Comparison of ENCODE assay signal across 9 cellular contexts in the genomic region with DNA sequence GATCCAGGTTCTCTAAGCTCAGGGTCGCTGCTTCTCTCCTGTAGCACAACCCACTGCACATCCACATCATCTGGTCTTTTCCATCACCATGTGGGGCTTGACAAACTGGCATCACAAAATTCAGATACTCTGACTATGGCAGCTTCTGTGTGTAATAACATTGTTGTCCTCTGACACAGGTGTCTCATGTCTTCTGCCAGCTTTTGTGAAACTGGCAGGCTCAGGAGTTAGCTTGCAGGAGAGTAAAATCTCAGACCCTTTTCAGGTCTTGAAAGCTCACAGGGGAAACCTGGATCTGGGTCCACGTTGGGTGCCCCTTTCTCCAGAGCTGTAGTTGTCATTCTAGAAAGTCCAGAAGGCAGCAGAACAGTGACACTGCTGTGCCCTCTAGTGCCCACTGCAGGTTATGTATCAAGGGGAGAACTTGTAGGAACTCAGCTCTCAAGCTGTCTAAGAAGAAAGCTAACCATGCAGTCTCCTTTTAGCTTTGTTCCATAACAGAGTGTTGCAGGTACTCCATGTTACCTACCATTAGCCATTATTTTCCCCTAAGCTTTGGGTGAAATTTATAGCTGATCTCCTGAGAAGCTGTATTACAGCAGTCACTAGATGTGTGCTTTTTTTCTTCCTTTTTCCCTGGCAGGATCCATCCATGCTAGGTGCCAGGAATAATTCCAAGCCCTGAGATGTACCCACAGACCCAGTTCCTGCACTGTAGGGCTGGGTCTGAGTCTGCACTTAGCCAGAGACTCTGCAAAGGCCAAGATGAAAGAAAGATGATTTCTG.
DNase-seq lines count a peak whose midpoint lies in the region; ATAC-seq and TF ChIP-seq lines count a peak whose summit lies in the region.
"Had no signal": no experiment of that assay in that cellular context is flagged by ENCODE, and none has a peak within 500 bp of the region (broad histone marks: within the 10 kb centered on the region; RNA-seq: fewer than 3 reads in every experiment).

No MANE protein-coding gene starts in this region.

- H3K9me2 ChIP-seq in HCT116 (ENCODE audit: insufficient read depth) (no peaks in the 10 kb centered on the region), OCI-LY7 (ENCODE audit: insufficient read depth, low read length) (no peaks in the 10 kb centered on the region), GM23338 (ENCODE audit: insufficient read depth) (no peaks in the 10 kb centered on the region)

- no peak for TF ChIP-seq POLR2A in HCT116 (IDR thresholded peaks at IDR 0.05; ENCODE audit: borderline replicate concordance, extremely low read depth, insufficient read depth, insufficient read length)
- TF ChIP-seq POLR2A in GM18505 (IDR thresholded peaks at IDR 0.05; ENCODE audit: borderline replicate concordance, extremely low read depth, insufficient read depth, insufficient read length), result no peak
- no peak for TF ChIP-seq POLR2A in spleen (IDR thresholded peaks at IDR 0.05)

- H3K9me3 Mint-ChIP-seq in GM23338, result peaks cover 92% of the 10 kb centered on the region

- TF ChIP-seq CTCF in HCT116 (IDR thresholded peaks at IDR 0.05 in 2 of 3, conservative IDR thresholded peaks at IDR 0.05 in 1 of 3; ENCODE audit: borderline replicate concordance in 1 of 3, insufficient read depth in 1 of 3, low read depth in 2 of 3, low read length in 2 of 3) (peak in 2 of 3 experiments; percentile 69 to 73; a peak in 4 of 6 replicates), OCI-LY7 (conservative IDR thresholded peaks at IDR 0.05; ENCODE audit: low read length) (peak; percentile 81), left ventricle myocardium inferior (IDR thresholded peaks at IDR 0.05; ENCODE audit: borderline replicate concordance) (peak; percentile 71), GM23338 (conservative IDR thresholded peaks at IDR 0.05; ENCODE audit: low read depth in 2 of 2) (0 out of 4 replicates have a peak, but pooled peaks of 1 of the 2 experiments have one; percentile 10), spleen (IDR thresholded peaks at IDR 0.05 in 8 of 11, conservative IDR thresholded peaks at IDR 0.05 in 3 of 11) (peak in 4 of 11 experiments; percentile 11 to 26 (median 15))

- H3K9me3 ChIP-seq in HCT116 (ENCODE audit: control insufficient read depth in 1 of 2, insufficient read depth in 1 of 2, low read depth in 1 of 2, low read length in 2 of 2) (no peaks in the 10 kb centered on the region), OCI-LY7 (ENCODE audit: low read length) (no peaks in the 10 kb centered on the region), left ventricle myocardium inferior (replicated peaks) (peaks cover 4% of the 10 kb centered on the region), spleen (peaks cover 0 to 81% (median 62%) of the 10 kb centered on the region in 8 donors)

- no peak overlapping the region for H3K9ac ChIP-seq in HCT116 (ENCODE audit: low read length)

- POLR2A ChIA-PET in HCT116 (lab: Charles Lee), result no interaction called here
- POLR2A ChIA-PET in OCI-LY7 (lab: Charles Lee), result no interaction called here

- in situ Hi-C loops in Caki2 (cut with HindIII; ENCODE audit: low pct_unique_long_range_greater_than_20kb, low sequenced_read_pairs), result no loop called here

- H3K27ac ChIP-seq in HCT116 (ENCODE audit: low read depth, low read length) (no peak overlapping the region), OCI-LY7 (ENCODE audit: low read depth, low read length, poor library complexity, severe bottlenecking) (no peak overlapping the region), left ventricle myocardium inferior (replicated peaks) (no peak overlapping the region), GM23338 (ENCODE audit: low read depth) (no peak overlapping the region), spleen (no peak overlapping the region)

- H3K4me1 Mint-ChIP-seq in GM23338, result no peaks in the 10 kb centered on the region
- H3K4me1 Mint-ChIP-seq: central memory CD8-positive, alpha-beta T cell had no signal

- peaks cover 1% of the 10 kb centered on the region for H3K27me3 Mint-ChIP-seq in GM23338 (ENCODE audit: insufficient read depth, low read depth, poor library complexity)
- H3K27me3 Mint-ChIP-seq: central memory CD8-positive, alpha-beta T cell had no signal

- H3K4me3 ChIP-seq in HCT116 (replicated peaks in 1 of 2; ENCODE audit: low read depth in 1 of 2, low read length in 2 of 2) (no peak overlapping the region), OCI-LY7 (ENCODE audit: low read depth, low read length, poor library complexity, severe bottlenecking) (no peak overlapping the region), left ventricle myocardium inferior (no peak overlapping the region), GM23338 (no peak overlapping the region), spleen (no peak overlapping the region)

- DNase-seq in Caki2 (ENCODE audit: low read depth), result peak; percentile 39
- DNase-seq in HCT116 (ENCODE audit: low read depth, low spot score), result peak; percentile 7
- DNase-seq in OCI-LY7 (ENCODE audit: low spot score), result peak; percentile 55
- DNase-seq in left ventricle myocardium inferior, result no peak
- no peak for DNase-seq in GM23338 (ENCODE audit: low spot score)
- DNase-seq in NCI-H2227 treated with DMSO at 0.1 percent for 48 hours (lab: John Stamatoyannopoulos, UW), result no peak
- DNase-seq in spleen, result no peak

- no peak overlapping the region for H3K27ac Mint-ChIP-seq in GM23338

- no peaks in the 10 kb centered on the region for H3K4me1 ChIP-seq in HCT116 (ENCODE audit: control insufficient read depth in 1 of 2, insufficient read depth in 2 of 2, low read length in 2 of 2)
- no peaks in the 10 kb centered on the region for H3K4me1 ChIP-seq in OCI-LY7 (ENCODE audit: insufficient read depth, low read length, poor library complexity, severe bottlenecking)
- H3K4me1 ChIP-seq in left ventricle myocardium inferior, result no peaks in the 10 kb centered on the region
- H3K4me1 ChIP-seq in GM23338 (ENCODE audit: insufficient read depth), result no peaks in the 10 kb centered on the region
- H3K4me1 ChIP-seq in spleen, result no peaks in the 10 kb centered on the region

- no peaks in the 10 kb centered on the region for H3K36me3 ChIP-seq in HCT116 (ENCODE audit: control insufficient read depth in 1 of 2, insufficient read depth in 2 of 2, low read length in 2 of 2)
- H3K36me3 ChIP-seq in OCI-LY7 (ENCODE audit: insufficient read depth, low read length), result no peaks in the 10 kb centered on the region
- H3K36me3 ChIP-seq in left ventricle myocardium inferior, result no peaks in the 10 kb centered on the region
- H3K36me3 ChIP-seq in GM23338 (ENCODE audit: insufficient read depth), result no peaks in the 10 kb centered on the region
- no peaks in the 10 kb centered on the region for H3K36me3 ChIP-seq in spleen

- H3F3A ChIP-seq in GM23338 (replicated peaks; ENCODE audit: low read depth), result no peaks in the 10 kb centered on the region

- intact Hi-C loops in HCT116 (cut with micrococcal nuclease), result loop anchor here (10.0 kb wide), 1 partner anchor 870 kb away; no protein-coding TSS in a partner anchor
- intact Hi-C loops in OCI-LY7 (cut with micrococcal nuclease; ENCODE audit: unreplicated experiment), result loop anchor here (10.0 kb wide), 1 partner anchor 230 kb away; no protein-coding TSS in a partner anchor
- intact Hi-C loops in left ventricle myocardium inferior (cut with micrococcal nuclease), result no loop called here
- intact Hi-C loops in spleen (cut with DNase I; ENCODE audit: low total_unique reads), result no loop called here

- H2AFZ ChIP-seq in HCT116 (ENCODE audit: low read depth, low read length, poor library complexity, severe bottlenecking) (no peak overlapping the region), OCI-LY7 (ENCODE audit: low read length) (no peak overlapping the region), GM23338 (no peak overlapping the region)

- 7 to 28% (median 21%) methylated on average over 2 of the region's 2 CpGs for WGBS in spleen, 5 donors

- no peak overlapping the region for H3K4me3 Mint-ChIP-seq in GM23338
- H3K4me3 Mint-ChIP-seq: central memory CD8-positive, alpha-beta T cell had no signal

- peak; percentile 76 for ATAC-seq in HCT116
- ATAC-seq in GM23338, result no peak
- no peak for ATAC-seq in GM18505 (IDR thresholded peaks at IDR 0.05; ENCODE audit: unreplicated experiment)

- CTCF ChIA-PET in HCT116 (lab: Charles Lee), result interaction anchor here (0.7 to 1.4 kb wide), 3 partner anchors 229 to 611 kb away, joined by 3 to 6 read pairs (median 6); no protein-coding TSS in a partner anchor
- CTCF ChIA-PET in OCI-LY7 (lab: Charles Lee; ENCODE audit: unreplicated experiment), result interaction anchor here (0.6 kb wide), 1 partner anchor 300 kb away, joined by 3 read pairs; no protein-coding TSS in a partner anchor

- no peaks in the 10 kb centered on the region for H4K20me1 ChIP-seq in HCT116 (ENCODE audit: insufficient read depth)
- no peaks in the 10 kb centered on the region for H4K20me1 ChIP-seq in OCI-LY7 (ENCODE audit: insufficient read depth, low read length)
- H4K20me1 ChIP-seq in GM23338 (replicated peaks; ENCODE audit: insufficient read depth), result no peaks in the 10 kb centered on the region

- H3K4me2 ChIP-seq in HCT116 (ENCODE audit: low read length), result no peak overlapping the region
- H3K4me2 ChIP-seq in OCI-LY7 (ENCODE audit: low read length), result no peak overlapping the region
- no peak overlapping the region for H3K4me2 ChIP-seq in GM23338

- peaks cover 30% of the 10 kb centered on the region for H3K36me3 Mint-ChIP-seq in GM23338 (ENCODE audit: low read depth)

- H3K79me2 ChIP-seq in HCT116 (ENCODE audit: insufficient read depth, low read length), result no peaks in the 10 kb centered on the region
- H3K79me2 ChIP-seq in OCI-LY7 (ENCODE audit: insufficient read depth, low read depth, low read length), result no peaks in the 10 kb centered on the region
- H3K79me2 ChIP-seq in GM23338 (replicated peaks; ENCODE audit: insufficient read depth), result no peaks in the 10 kb centered on the region

- H3K27me3 ChIP-seq in HCT116 (ENCODE audit: insufficient read depth, low read length), result no peaks in the 10 kb centered on the region
- no peaks in the 10 kb centered on the region for H3K27me3 ChIP-seq in left ventricle myocardium inferior (ENCODE audit: low read depth)
- no peaks in the 10 kb centered on the region for H3K27me3 ChIP-seq in GM23338 (ENCODE audit: insufficient read depth)
- H3K27me3 ChIP-seq in spleen (replicated peaks in 1 of 7), result no peaks in the 10 kb centered on the region

- RAD21 ChIA-PET in HCT116 (lab: Charles Lee; ENCODE audit: low non-redundant PET in 1 of 2, low total read pairs in 2 of 2, uncharacterized antibody in 2 of 2, unreplicated experiment in 2 of 2), result no interaction called here

- BruUV-seq in HCT116 (replicated peaks; lab: Mats Ljungman, UMichigan) (no TSS peak), OCI-LY7 (replicated peaks; lab: Mats Ljungman, UMichigan) (no TSS peak)

- TF ChIP-seq RAD21 in HCT116 (IDR thresholded peaks at IDR 0.05; ENCODE audit: low read depth), result peak; percentile 55

TF ChIP-seq in HCT116, 20 proteins besides CTCF, POLR2A, EP300 and RAD21 (continues in another document):
- TF ChIP-seq YY1 (IDR thresholded peaks at IDR 0.05; ENCODE audit: extremely low read depth, insufficient replicate concordance, low read depth, low read length), result no peak

TF ChIP-seq in GM23338, 12 proteins besides CTCF, POLR2A, EP300 and RAD21 (continues in another document):
- TF ChIP-seq ZNF331 (CRISPR knock-in tag; IDR thresholded peaks at IDR 0.05; ENCODE audit: low read depth) (no peak), STAT1 (IDR thresholded peaks at IDR 0.05; ENCODE audit: unreplicated experiment) (no peak), POLR2AphosphoS5 (IDR thresholded peaks at IDR 0.05; ENCODE audit: low read depth) (no peak), EZH2 (IDR thresholded peaks at IDR 0.05; ENCODE audit: low read depth, unreplicated experiment) (no peak)

Comparison
In these comparisons a context has a peak if more than half of its experiments do, and no peak if none do; other contexts are left out.
1. DNase-seq: peak in Caki2 (single experiment), HCT116 (single experiment) and OCI-LY7 (single experiment); none in left ventricle myocardium inferior (single experiment), GM23338 (single experiment), NCI-H2227 treated with DMSO at 0.1 percent for 48 hours (single experiment) and spleen (single experiment).
2. intact Hi-C loops: an anchor here in HCT116 (10.0 kb wide) and OCI-LY7 (10.0 kb wide); none called in left ventricle myocardium inferior and spleen.